ENCODE assay signal across 2 cellular contexts in genomic region chr7:30278849-30279505, GRCh38.
TF ChIP-seq lines count a peak whose summit lies in the region.

No MANE protein-coding gene starts in this region.

TF ChIP-seq in GM12891, 5 proteins besides CTCF, POLR2A, EP300 and RAD21:
- TF ChIP-seq PAX5 (IDR thresholded peaks at IDR 0.05; ENCODE audit: insufficient read depth, low read length, severe bottlenecking) = no peak
- TF ChIP-seq TAF1 (IDR thresholded peaks at IDR 0.05; ENCODE audit: low read depth, low read length) = no peak
- TF ChIP-seq SPI1 (IDR thresholded peaks at IDR 0.05; ENCODE audit: low read depth, low read length) = no peak
- TF ChIP-seq POLR2AphosphoS5 (IDR thresholded peaks at IDR 0.05; ENCODE audit: low read depth, low read length) = no peak
- no peak for TF ChIP-seq POU2F2 (IDR thresholded peaks at IDR 0.05; ENCODE audit: low read depth, low read length)
TF ChIP-seq in GM12891: peak in this region for 0.

TF ChIP-seq in GM12878, 131 proteins besides CTCF, POLR2A, EP300 and RAD21:
- TF ChIP-seq MEF2A (IDR thresholded peaks at IDR 0.05; ENCODE audit: insufficient read depth, low read depth, low read length) = no peak
- TF ChIP-seq, protein P1, sequence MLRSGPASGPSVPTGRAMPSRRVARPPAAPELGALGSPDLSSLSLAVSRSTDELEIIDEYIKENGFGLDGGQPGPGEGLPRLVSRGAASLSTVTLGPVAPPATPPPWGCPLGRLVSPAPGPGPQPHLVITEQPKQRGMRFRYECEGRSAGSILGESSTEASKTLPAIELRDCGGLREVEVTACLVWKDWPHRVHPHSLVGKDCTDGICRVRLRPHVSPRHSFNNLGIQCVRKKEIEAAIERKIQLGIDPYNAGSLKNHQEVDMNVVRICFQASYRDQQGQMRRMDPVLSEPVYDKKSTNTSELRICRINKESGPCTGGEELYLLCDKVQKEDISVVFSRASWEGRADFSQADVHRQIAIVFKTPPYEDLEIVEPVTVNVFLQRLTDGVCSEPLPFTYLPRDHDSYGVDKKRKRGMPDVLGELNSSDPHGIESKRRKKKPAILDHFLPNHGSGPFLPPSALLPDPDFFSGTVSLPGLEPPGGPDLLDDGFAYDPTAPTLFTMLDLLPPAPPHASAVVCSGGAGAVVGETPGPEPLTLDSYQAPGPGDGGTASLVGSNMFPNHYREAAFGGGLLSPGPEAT (IDR thresholded peaks at IDR 0.05; ENCODE audit: low read depth) = no peak
- no peak for TF ChIP-seq EZH2 (IDR thresholded peaks at IDR 0.05; ENCODE audit: borderline replicate concordance, control insufficient read depth, low read depth, low read length)
- TF ChIP-seq, protein P2, sequence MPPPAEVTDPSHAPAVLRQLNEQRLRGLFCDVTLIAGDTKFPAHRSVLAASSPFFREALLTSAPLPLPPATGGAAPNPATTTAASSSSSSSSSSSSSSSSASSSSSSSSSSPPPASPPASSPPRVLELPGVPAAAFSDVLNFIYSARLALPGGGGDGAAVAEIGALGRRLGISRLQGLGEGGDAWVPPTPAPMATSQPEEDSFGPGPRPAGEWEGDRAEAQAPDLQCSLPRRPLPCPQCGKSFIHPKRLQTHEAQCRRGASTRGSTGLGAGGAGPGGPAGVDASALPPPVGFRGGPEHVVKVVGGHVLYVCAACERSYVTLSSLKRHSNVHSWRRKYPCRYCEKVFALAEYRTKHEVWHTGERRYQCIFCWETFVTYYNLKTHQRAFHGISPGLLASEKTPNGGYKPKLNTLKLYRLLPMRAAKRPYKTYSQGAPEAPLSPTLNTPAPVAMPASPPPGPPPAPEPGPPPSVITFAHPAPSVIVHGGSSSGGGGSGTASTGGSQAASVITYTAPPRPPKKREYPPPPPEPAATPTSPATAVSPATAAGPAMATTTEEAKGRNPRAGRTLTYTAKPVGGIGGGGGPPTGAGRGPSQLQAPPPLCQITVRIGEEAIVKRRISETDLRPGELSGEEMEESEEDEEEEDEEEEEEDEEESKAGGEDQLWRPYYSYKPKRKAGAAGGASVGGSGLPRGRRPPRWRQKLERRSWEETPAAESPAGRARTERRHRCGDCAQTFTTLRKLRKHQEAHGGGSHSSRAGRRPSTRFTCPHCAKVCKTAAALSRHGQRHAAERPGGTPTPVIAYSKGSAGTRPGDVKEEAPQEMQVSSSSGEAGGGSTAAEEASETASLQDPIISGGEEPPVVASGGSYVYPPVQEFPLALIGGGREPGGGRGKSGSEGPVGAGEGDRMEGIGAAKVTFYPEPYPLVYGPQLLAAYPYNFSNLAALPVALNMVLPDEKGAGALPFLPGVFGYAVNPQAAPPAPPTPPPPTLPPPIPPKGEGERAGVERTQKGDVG (CRISPR knock-in tag; IDR thresholded peaks at IDR 0.05) = no peak
- no peak for TF ChIP-seq SKIL (IDR thresholded peaks at IDR 0.05; ENCODE audit: low read depth, poor library complexity, severe bottlenecking)
- TF ChIP-seq TAF1 (IDR thresholded peaks at IDR 0.05; ENCODE audit: borderline replicate concordance, low read depth, low read length) = no peak
- no peak for TF ChIP-seq STAT3 (IDR thresholded peaks at IDR 0.05; ENCODE audit: low read depth, low read length)
- TF ChIP-seq SMAD1 (IDR thresholded peaks at IDR 0.05; ENCODE audit: low read depth, partially characterized antibody) = no peak
- no peak for TF ChIP-seq CEBPZ (IDR thresholded peaks at IDR 0.05; ENCODE audit: low read depth, low read length)
- TF ChIP-seq MTA2 (IDR thresholded peaks at IDR 0.05; ENCODE audit: low read depth) = no peak
- no peak for TF ChIP-seq TARDBP (IDR thresholded peaks at IDR 0.05; ENCODE audit: borderline replicate concordance)
- TF ChIP-seq JUND (IDR thresholded peaks at IDR 0.05; ENCODE audit: low read depth, low read length) = no peak
- no peak for TF ChIP-seq CHD2 (IDR thresholded peaks at IDR 0.05; ENCODE audit: borderline replicate concordance, low read depth, low read length)
